ENCODE assay signal across 9 cellular contexts in genomic region chr11:46238078-46238966, GRCh38. TPM values are rescaled to one million over a fixed set of nuclear protein-coding genes. Genes with fewer than 3 reads are reported as not detected.
DNase-seq lines count a peak whose midpoint lies in the region; ATAC-seq and TF ChIP-seq lines count a peak whose summit lies in the region.
"Had no signal": no experiment of that assay in that cellular context is flagged by ENCODE, and none has a peak within 500 bp of the region (broad histone marks: within the 10 kb centered on the region; RNA-seq: fewer than 3 reads in every experiment).

No MANE protein-coding gene starts in this region.

- H3K27me3 ChIP-seq in neural cell (ENCODE audit: insufficient read depth, low read depth, low read length) = peaks cover 26% of the 10 kb centered on the region
- H3K27me3 ChIP-seq in testis = no peaks in the 10 kb centered on the region

- H3K79me2 ChIP-seq in neural cell (replicated peaks; ENCODE audit: insufficient read depth, low read length) = no peaks in the 10 kb centered on the region

- H3K4me3 ChIP-seq in fibroblast of pulmonary artery (replicated peaks; ENCODE audit: low read depth, low read length) (peak overlapping the region; percentile 66), neural cell (ENCODE audit: low read length) (peak overlapping the region; percentile 63), testis (peak overlapping the region; percentile 50 to 52)

- peak overlapping the region; percentile 40 for H3K27ac Mint-ChIP-seq in activated T-helper 1 cell treated with anti-CD3 and anti-CD28 coated beads, Interleukin-12 subunit alpha, Interleukin-12 subunit beta, Interleukin-2, Interleukin-4 antibody, amounts not matched to agents 30 ng/mL and 10 ng/mL and 1 ng/mL, durations not matched to agents 14 hours and 24 hours and 36 hours

- no peak for TF ChIP-seq RAD21 in neural cell (conservative IDR thresholded peaks at IDR 0.05)

- TF ChIP-seq EP300 in neural cell (conservative IDR thresholded peaks at IDR 0.05; ENCODE audit: poor library complexity, severe bottlenecking) = no peak

- H3K4me1 Mint-ChIP-seq in activated T-helper 1 cell treated with anti-CD3 and anti-CD28 coated beads, Interleukin-12 subunit alpha, Interleukin-12 subunit beta, Interleukin-2, Interleukin-4 antibody, amounts not matched to agents 30 ng/mL and 10 ng/mL and 1 ng/mL, durations not matched to agents 14 hours and 24 hours and 36 hours (ENCODE audit: low read depth) = peaks cover 44% of the 10 kb centered on the region

- H3K4me1 ChIP-seq in testis = peaks cover 11% of the 10 kb centered on the region

- H3K9ac ChIP-seq in neural cell (ENCODE audit: low read length) = peak overlapping the region; percentile 47

- 0 to 1% methylated on average over 28 to 50 of the region's 70 CpGs for WGBS in testis, 2 donors

- no peak for TF ChIP-seq POLR2A in testis (IDR thresholded peaks at IDR 0.05)

- peak overlapping the region; percentile 33 for H2AFZ ChIP-seq in neural cell (ENCODE audit: low read depth, low read length)

- TF ChIP-seq CTCF in fibroblast of pulmonary artery (IDR thresholded peaks at IDR 0.05; ENCODE audit: low read length, missing control alignments) (no peak), neural cell (IDR thresholded peaks at IDR 0.05; ENCODE audit: poor library complexity, severe bottlenecking) (no peak), testis (IDR thresholded peaks at IDR 0.05) (peak in 2 of 3 experiments; percentile 12 to 14)

- H3K27me3 Mint-ChIP-seq in activated T-helper 1 cell treated with anti-CD3 and anti-CD28 coated beads, Interleukin-12 subunit alpha, Interleukin-12 subunit beta, Interleukin-2, Interleukin-4 antibody, amounts not matched to agents 30 ng/mL and 10 ng/mL and 1 ng/mL, durations not matched to agents 14 hours and 24 hours and 36 hours (ENCODE audit: insufficient read depth) = peaks cover 14% of the 10 kb centered on the region

- no peaks in the 10 kb centered on the region for H3K9me3 Mint-ChIP-seq in activated T-helper 1 cell treated with anti-CD3 and anti-CD28 coated beads, Interleukin-12 subunit alpha, Interleukin-12 subunit beta, Interleukin-2, Interleukin-4 antibody, amounts not matched to agents 30 ng/mL and 10 ng/mL and 1 ng/mL, durations not matched to agents 14 hours and 24 hours and 36 hours

- H3K36me3 ChIP-seq in neural cell (ENCODE audit: insufficient read depth, low read length) (no peaks in the 10 kb centered on the region), testis (ENCODE audit: low read depth, missing control alignments) (no peaks in the 10 kb centered on the region)

- intact Hi-C loops in activated T-helper 1 cell treated with anti-CD3 and anti-CD28 coated beads, Interleukin-12 subunit alpha, Interleukin-12 subunit beta, Interleukin-2, Interleukin-4 antibody, amounts not matched to agents 30 ng/mL and 10 ng/mL and 1 ng/mL, durations not matched to agents 14 hours and 24 hours and 36 hours (cut with micrococcal nuclease) = loop anchor here (1.0 to 10.0 kb wide), 8 partner anchors 112 to 392 kb away; partner anchors contain the start of genes AMBRA1, ATG13, CRY2 and HARBI1
- intact Hi-C loops in testis (cut with DNase I; ENCODE audit: low total_unique reads) = no loop called here

- H3K4me3 Mint-ChIP-seq in activated T-helper 1 cell treated with anti-CD3 and anti-CD28 coated beads, Interleukin-12 subunit alpha, Interleukin-12 subunit beta, Interleukin-2, Interleukin-4 antibody, amounts not matched to agents 30 ng/mL and 10 ng/mL and 1 ng/mL, durations not matched to agents 14 hours and 24 hours and 36 hours = peak overlapping the region; percentile 78

- DNase-seq in NCI-H1417 (lab: John Stamatoyannopoulos, UW) (peak in 2 of 3 experiments; percentile 68 to 75), NCI-H1417 treated with DMSO at 0.1 percent for 48 hours (lab: John Stamatoyannopoulos, UW) (no peak), OCI-M1 (lab: John Stamatoyannopoulos, UW) (peak; percentile 77), fibroblast of pulmonary artery (ENCODE audit: low read depth) (peak; percentile 85), testis (peak; percentile 84)
- peak; percentile 57 for DNase-seq in activated T-helper 1 cell treated with anti-CD3 and anti-CD28 coated beads, Interleukin-12 subunit alpha, Interleukin-12 subunit beta, Interleukin-2, Interleukin-4 antibody, amounts not matched to agents 30 ng/mL and 10 ng/mL and 1 ng/mL, durations not matched to agents 14 hours and 24 hours and 36 hours (ENCODE audit: low spot score)

- no peak overlapping the region for H3K27ac ChIP-seq in neural cell (ENCODE audit: low read length)
- H3K27ac ChIP-seq in testis = peak overlapping the region; percentile 62 to 86
- H3K27ac ChIP-seq: C4-2B had no signal

- H3F3A ChIP-seq in neural cell (ENCODE audit: insufficient read depth, low read length, poor library complexity, severe bottlenecking) = peaks cover 9% of the 10 kb centered on the region

- H3K4me2 ChIP-seq in neural cell (ENCODE audit: low read length) = peak overlapping the region; percentile 51

- H3K9me3 ChIP-seq in neural cell (ENCODE audit: low read length) = no peaks in the 10 kb centered on the region
- H3K9me3 ChIP-seq in testis = no peaks in the 10 kb centered on the region

- H3K36me3 Mint-ChIP-seq in activated T-helper 1 cell treated with anti-CD3 and anti-CD28 coated beads, Interleukin-12 subunit alpha, Interleukin-12 subunit beta, Interleukin-2, Interleukin-4 antibody, amounts not matched to agents 30 ng/mL and 10 ng/mL and 1 ng/mL, durations not matched to agents 14 hours and 24 hours and 36 hours (ENCODE audit: low read depth) = no peaks in the 10 kb centered on the region

- no peaks in the 10 kb centered on the region for H4K20me1 ChIP-seq in neural cell (ENCODE audit: insufficient read depth)

- no peaks in the 10 kb centered on the region for H3K9me2 ChIP-seq in neural cell (ENCODE audit: insufficient read depth, low read length)

- no peak for ATAC-seq in HG03280 (IDR thresholded peaks at IDR 0.05; ENCODE audit: unreplicated experiment)

TF ChIP-seq in neural cell, 6 proteins besides CTCF, POLR2A, EP300 and RAD21:
- TF ChIP-seq TAF1 (IDR thresholded peaks at IDR 0.05; ENCODE audit: low read depth) = no peak
- TF ChIP-seq SMC3 (conservative IDR thresholded peaks at IDR 0.05; ENCODE audit: poor library complexity) = peak; percentile 22
- TF ChIP-seq MXI1 (conservative IDR thresholded peaks at IDR 0.05; ENCODE audit: poor library complexity, severe bottlenecking) = peak; percentile 43
- no peak for TF ChIP-seq POLR2AphosphoS5 (IDR thresholded peaks at IDR 0.05)
- TF ChIP-seq REST (IDR thresholded peaks at IDR 0.05; ENCODE audit: borderline replicate concordance) = no peak
- no peak for TF ChIP-seq EZH2 (IDR thresholded peaks at IDR 0.05; ENCODE audit: borderline replicate concordance, insufficient read depth, low read length, poor library complexity, severe bottlenecking)

RNA-seq across cellular contexts. Expression of gene CREB3L1, which starts 39.1 kb away (rescaled TPM):
- 0.15 and 0.39 TPM in 2 replicates for total RNA-seq in activated T-helper 1 cell treated with anti-CD3 and anti-CD28 coated beads, Interleukin-12 subunit alpha, Interleukin-12 subunit beta, Interleukin-2, Interleukin-4 antibody, amounts not matched to agents 30 ng/mL and 10 ng/mL and 1 ng/mL, durations not matched to agents 14 hours and 24 hours and 36 hours
- polyA plus RNA-seq in neural cell (not detected in 2 replicates), testis (ENCODE audit: insufficient read depth, low read depth, low replicate concordance) (19.2 TPM)
- not detected in 2 replicates for polyA minus RNA-seq in neural cell
- 1 to 10 TPM; 5.2 to 8.1 TPM for total RNA-seq in testis

Comparison
In these comparisons a context has a peak if more than half of its experiments do, and no peak if none do; other contexts are left out.
1. CTCF ChIP-seq: peak in testis (2 of 3); none in fibroblast of pulmonary artery (single experiment) and neural cell (single experiment).
2. Peak in every context shown above with its lines, with median percentiles within 50 percentile points of each other: H3K4me3 ChIP-seq.